Comparison of ENCODE assay signal across 8 cellular contexts in genomic region chr11:69642549-69642912, GRCh38. TPM values are rescaled to one million over a fixed set of nuclear protein-coding genes. Genes with fewer than 3 reads are reported as not detected.
A peak's percentile ranks its signal among the peaks of the same experiment; 100 is the strongest.
DNase-seq lines count a peak whose midpoint lies in the region; ATAC-seq and TF ChIP-seq lines count a peak whose summit lies in the region.

No MANE protein-coding gene starts in this region.

- POLR2A ChIA-PET in GM10248 (lab: Yijun Ruan, JAX): no interaction called here

- no peaks in the 10 kb centered on the region for H3K9me3 ChIP-seq in BE2C
- no peaks in the 10 kb centered on the region for H3K9me3 ChIP-seq in hepatocyte (ENCODE audit: low read depth)

- peak overlapping the region; percentile 95 for H3K4me3 ChIP-seq in BE2C (ENCODE audit: low read depth, low read length)
- no peak overlapping the region for H3K4me3 ChIP-seq in KMS-11 (IDR thresholded peaks at IDR 0.05; ENCODE audit: insufficient read depth, low read depth, low read length)
- H3K4me3 ChIP-seq in hepatocyte: peak overlapping the region; percentile 85

- H3K79me2 ChIP-seq in KMS-11 (ENCODE audit: insufficient read depth, low read depth): no peaks in the 10 kb centered on the region
- peaks cover 39% of the 10 kb centered on the region for H3K79me2 ChIP-seq in hepatocyte

- WGBS in hepatocyte (ENCODE audit: low lambda C conversion rate, missing lambda C conversion rate): 0% methylated on average over 13 of the region's 40 CpGs

- no peak overlapping the region for H3K9ac ChIP-seq in KMS-11

- ATAC-seq in GM21723 (IDR thresholded peaks at IDR 0.05; ENCODE audit: unreplicated experiment): no peak

- H3K27ac ChIP-seq in KMS-11 (no peak overlapping the region), hepatocyte (peak overlapping the region; percentile 94)

- H3K27me3 ChIP-seq in BE2C (no peaks in the 10 kb centered on the region), KMS-11 (ENCODE audit: insufficient read depth, low read depth) (peaks cover 57% of the 10 kb centered on the region), hepatocyte (peaks cover 3% of the 10 kb centered on the region)

- peaks cover 20% of the 10 kb centered on the region for H3K4me1 ChIP-seq in BE2C
- H3K4me1 ChIP-seq in KMS-11 (ENCODE audit: low read depth, poor library complexity, severe bottlenecking): no peaks in the 10 kb centered on the region
- peaks cover 46% of the 10 kb centered on the region for H3K4me1 ChIP-seq in hepatocyte (ENCODE audit: insufficient read depth)

- peak overlapping the region; percentile 78 for H2AFZ ChIP-seq in KMS-11 (ENCODE audit: low read depth)
- H2AFZ ChIP-seq in hepatocyte: peak overlapping the region; percentile 81

- TF ChIP-seq CTCF in BE2C (IDR thresholded peaks at IDR 0.05; ENCODE audit: low read depth, low read length): no peak
- TF ChIP-seq CTCF in KMS-11 (conservative IDR thresholded peaks at IDR 0.05; ENCODE audit: low read depth, low read length): no peak
- TF ChIP-seq CTCF in hepatocyte (IDR thresholded peaks at IDR 0.05; ENCODE audit: poor library complexity): peak; percentile 4
- TF ChIP-seq CTCF in GM10248 (IDR thresholded peaks at IDR 0.05; ENCODE audit: control extremely low read depth, extremely low read depth, low read depth, missing control alignments): no peak

- DNase-seq in BE2C (no peak), hepatocyte (ENCODE audit: low spot score) (peak; percentile 55), NCI-H1417 treated with DMSO at 0.1 percent for 48 hours (lab: John Stamatoyannopoulos, UW) (no peak), GM10248 (ENCODE audit: extremely low spot score) (no peak)
- DNase-seq in activated naive CD4-positive, alpha-beta T cell treated with Interleukin-2 at 50 U/mL for 16 hours: peak; percentile 62
- DNase-seq in stimulated activated CD4-positive, alpha-beta T cell treated with anti-CD3 and anti-CD28 coated beads, Interleukin-2, amount 100 ng/mL, for 24 hours: peak; percentile 53 to 60

- H3K4me2 ChIP-seq in KMS-11: peak overlapping the region; percentile 76
- H3K4me2 ChIP-seq in hepatocyte: peak overlapping the region; percentile 92

- H3K36me3 ChIP-seq in BE2C (peaks cover 61% of the 10 kb centered on the region), KMS-11 (ENCODE audit: insufficient read depth) (no peaks in the 10 kb centered on the region), hepatocyte (replicated peaks; ENCODE audit: insufficient read depth, low read depth) (no peaks in the 10 kb centered on the region)

- H3K9me2 ChIP-seq in hepatocyte (replicated peaks; ENCODE audit: insufficient read depth): no peaks in the 10 kb centered on the region

- CTCF ChIA-PET in GM10248 (lab: Yijun Ruan, JAX): interaction anchor here (0.7 to 5.1 kb wide), 11 partner anchors 10 to 541 kb away, joined by 3 to 62 read pairs (median 5); partner anchors contain the start of gene MYEOV

- H4K20me1 ChIP-seq in KMS-11 (ENCODE audit: insufficient read depth) (no peaks in the 10 kb centered on the region), hepatocyte (ENCODE audit: insufficient read depth, poor library complexity, severe bottlenecking) (peaks cover 18% of the 10 kb centered on the region)

RNA-seq across cellular contexts. Expression of gene CCND1, which starts 1.6 kb away (rescaled TPM):
- 802 TPM for polyA plus RNA-seq in BE2C (2012; ENCODE audit: insufficient read depth, insufficient read length, low read depth)
- total RNA-seq in hepatocyte: 69.6 and 80.2 TPM in 2 replicates
- 81.9 and 82.9 TPM in 2 replicates for polyA plus RNA-seq in hepatocyte

RNA-seq across cellular contexts. Expression of gene LTO1, which starts 32.6 kb away (rescaled TPM):
- polyA plus RNA-seq in BE2C (2012; ENCODE audit: insufficient read depth, insufficient read length, low read depth): 186 TPM
- total RNA-seq in hepatocyte: 13.4 and 32.9 TPM in 2 replicates
- polyA plus RNA-seq in hepatocyte: 12.6 and 19.6 TPM in 2 replicates

Comparison
In these comparisons a context has a peak if more than half of its experiments do, and no peak if none do; other contexts are left out.
1. DNase-seq: peak in activated naive CD4-positive, alpha-beta T cell treated with Interleukin-2 at 50 U/mL for 16 hours (single experiment), hepatocyte (single experiment) and stimulated activated CD4-positive, alpha-beta T cell treated with anti-CD3 and anti-CD28 coated beads, Interleukin-2, amount 100 ng/mL, for 24 hours (2 of 2); none in BE2C (single experiment), NCI-H1417 treated with DMSO at 0.1 percent for 48 hours (single experiment) and GM10248 (single experiment).